8 cellular contexts compared by ENCODE assay signal in genomic region chr9:93096131-93096802, GRCh38. TPM values are rescaled to one million over a fixed set of nuclear protein-coding genes. Genes with fewer than 3 reads are reported as not detected.
A peak's percentile ranks its signal among the peaks of the same experiment; 100 is the strongest.
DNase-seq lines count a peak whose midpoint lies in the region; ATAC-seq and TF ChIP-seq lines count a peak whose summit lies in the region.

Gene CARD19, plus strand, starts transcription at chr9:93096217. Its CDS starts 129 bp downstream, at chr9:93096346.

- peak within 1 kb of the TSS; percentile 57 for H3K4me3 ChIP-seq in HFF-Myc (replicated peaks; ENCODE audit: low read depth, low read length)

- in situ Hi-C loops in GM13976 (cut with MboI; ENCODE audit: low sequenced_read_pairs, unreplicated experiment), result no loop called here

- DNase-seq in GM13976 (ENCODE audit: low spot score) (no peak), HFF-Myc (ENCODE audit: extremely low read depth, low read depth) (no peak), NCI-H2171 (lab: John Stamatoyannopoulos, UW) (peak; percentile 45), germinal center (ENCODE audit: low spot score) (peak; percentile 63), occipital lobe (lab: John Stamatoyannopoulos, UW) (peak; percentile 38), Kasumi-1 (lab: John Stamatoyannopoulos, UW) (no peak)
- peak; percentile 60 for DNase-seq in activated naive CD4-positive, alpha-beta T cell treated with Interleukin-2 at 50 U/mL for 16 hours

- TF ChIP-seq CTCF in GM13976 (IDR thresholded peaks at IDR 0.05; ENCODE audit: borderline replicate concordance, control extremely low read depth, extremely low read depth, insufficient read depth, missing control alignments) (peak; percentile 9), HFF-Myc (IDR thresholded peaks at IDR 0.05; ENCODE audit: low read depth, low read length, missing control alignments) (no peak)

- no peak for ATAC-seq in GM18868 (IDR thresholded peaks at IDR 0.05; ENCODE audit: unreplicated experiment)

RNA-seq across cellular contexts. Expression of gene CARD19, which starts in this region (rescaled TPM):
- total RNA-seq in occipital lobe, result 15.3 TPM

Comparison
In these comparisons a context has a peak if more than half of its experiments do, and no peak if none do; other contexts are left out.
1. DNase-seq: peak in NCI-H2171 (single experiment), activated naive CD4-positive, alpha-beta T cell treated with Interleukin-2 at 50 U/mL for 16 hours (single experiment), germinal center (single experiment) and occipital lobe (single experiment); none in GM13976 (single experiment), HFF-Myc (single experiment) and Kasumi-1 (0 of 2).